9 cellular contexts compared by ENCODE assay signal in the genomic region with DNA sequence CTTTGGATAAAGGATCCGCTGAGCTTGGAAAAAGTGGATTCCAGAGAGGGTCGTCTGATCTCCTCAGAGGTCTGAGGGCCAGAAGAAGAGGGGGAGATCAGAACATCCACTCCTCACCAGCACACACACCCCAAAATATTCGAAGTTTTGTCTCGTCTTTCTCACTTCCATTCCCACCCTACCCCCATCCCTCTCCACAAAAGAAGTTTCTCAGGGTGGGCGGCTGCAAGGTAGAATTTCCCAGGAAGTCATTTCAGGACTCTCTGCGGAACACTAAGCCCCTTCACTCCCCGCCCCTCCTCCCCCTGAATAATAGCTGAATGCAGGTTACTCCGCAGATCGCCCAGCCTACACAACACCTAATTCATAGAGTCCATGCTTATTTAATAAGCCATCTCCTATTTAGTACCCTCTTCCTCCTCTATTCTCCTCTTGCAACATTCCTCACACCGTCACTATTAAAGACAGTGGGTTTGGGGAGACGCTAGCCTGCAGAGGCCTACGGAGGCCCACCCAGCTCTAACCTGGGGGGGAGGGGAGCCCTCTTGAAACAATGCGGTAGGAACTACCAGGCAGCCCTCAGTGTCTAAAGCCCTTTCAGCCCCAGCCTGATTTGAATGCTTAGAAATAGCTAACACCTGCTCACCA. TPM values are rescaled to one million over a fixed set of nuclear protein-coding genes. Genes with fewer than 3 reads are reported as not detected.
DNase-seq lines count a peak whose midpoint lies in the region; ATAC-seq lines count a peak whose summit lies in the region.
"Had no signal": no experiment of that assay in that cellular context is flagged by ENCODE, and none has a peak within 500 bp of the region (broad histone marks: within the 10 kb centered on the region; RNA-seq: fewer than 3 reads in every experiment).

No MANE protein-coding gene starts in this region.

- H3K4me3 Mint-ChIP-seq in CD4-positive, CD25-positive, alpha-beta regulatory T cell = peak overlapping the region; percentile 78 to 91 (median 90)
- H3K4me3 Mint-ChIP-seq in activated T-helper 17 cell treated with anti-CD3 and anti-CD28 coated beads, Interleukin-2, amount 50 U/mL, for 72 hours = peak overlapping the region; percentile 81

- peak overlapping the region; percentile 53 for H3K4me3 ChIP-seq in CD4-positive, CD25-positive, alpha-beta regulatory T cell (ENCODE audit: low read depth, low read length)
- H3K4me3 ChIP-seq in HUES48 (ENCODE audit: low read depth, low read length) (peak overlapping the region; percentile 71), subcutaneous abdominal adipose tissue (ENCODE audit: low read depth in 1 of 5, low read length in 5 of 5) (peak overlapping the region; percentile 70 to 73 (median 73))

- peaks cover 23% of the 10 kb centered on the region for H3K27me3 Mint-ChIP-seq in CD4-positive, CD25-positive, alpha-beta regulatory T cell
- H3K27me3 Mint-ChIP-seq in activated T-helper 17 cell treated with anti-CD3 and anti-CD28 coated beads, Interleukin-2, amount 50 U/mL, for 72 hours = no peaks in the 10 kb centered on the region

- peaks cover 11% of the 10 kb centered on the region for H3K4me1 ChIP-seq in CD4-positive, CD25-positive, alpha-beta regulatory T cell (ENCODE audit: control insufficient read depth, insufficient read depth, low read length, poor library complexity, severe bottlenecking)
- peaks cover 63% of the 10 kb centered on the region for H3K4me1 ChIP-seq in HUES48 (ENCODE audit: control insufficient read depth, insufficient read depth, low read length)
- H3K4me1 ChIP-seq in subcutaneous abdominal adipose tissue (ENCODE audit: control insufficient read depth in 5 of 5, insufficient read depth in 5 of 5, low read length in 5 of 5) = peaks cover 0 to 14% (median 12%) of the 10 kb centered on the region in 5 donors

- H3K27me3 ChIP-seq in CD4-positive, CD25-positive, alpha-beta regulatory T cell (ENCODE audit: control insufficient read depth, insufficient read depth, low read length) = no peaks in the 10 kb centered on the region
- H3K27me3 ChIP-seq in HUES48 (ENCODE audit: control insufficient read depth, insufficient read depth, low read length) (no peaks in the 10 kb centered on the region), subcutaneous abdominal adipose tissue (ENCODE audit: control insufficient read depth in 5 of 5, insufficient read depth in 4 of 5, low read length in 5 of 5) (peaks cover 0 to under 1% (median 0%) of the 10 kb centered on the region in 5 donors)

- no peaks in the 10 kb centered on the region for H3K9me3 ChIP-seq in CD4-positive, CD25-positive, alpha-beta regulatory T cell (ENCODE audit: control insufficient read depth in 2 of 2, low read length in 2 of 2)
- H3K9me3 ChIP-seq in HUES48 (ENCODE audit: control insufficient read depth, insufficient read depth, low read length) (no peaks in the 10 kb centered on the region), subcutaneous abdominal adipose tissue (ENCODE audit: control insufficient read depth in 5 of 5, low read length in 5 of 5) (no peaks in the 10 kb centered on the region)

- H3K27ac ChIP-seq in CD4-positive, CD25-positive, alpha-beta regulatory T cell (ENCODE audit: insufficient read depth, low read length, poor library complexity, severe bottlenecking) = no peak overlapping the region
- peak overlapping the region; percentile 99 for H3K27ac ChIP-seq in HUES48 (ENCODE audit: low read depth, low read length)
- H3K27ac ChIP-seq in subcutaneous abdominal adipose tissue (ENCODE audit: low read depth, low read length) = no peak overlapping the region

- no peak for ATAC-seq in CD4-positive, CD25-positive, alpha-beta regulatory T cell (ENCODE audit: low read depth in 2 of 2)
- ATAC-seq in activated T-helper 17 cell treated with anti-CD3 and anti-CD28 coated beads, Interleukin-2, amount 50 U/mL, for 72 hours (replicated peaks) = no peak
- no peak for ATAC-seq in GM21528 (IDR thresholded peaks at IDR 0.05; ENCODE audit: low FRiP score, unreplicated experiment)

- peak overlapping the region in 2 of 3 donors; percentile 32 to 42 for H3K27ac Mint-ChIP-seq in CD4-positive, CD25-positive, alpha-beta regulatory T cell
- H3K27ac Mint-ChIP-seq in activated T-helper 17 cell treated with anti-CD3 and anti-CD28 coated beads, Interleukin-2, amount 50 U/mL, for 72 hours = no peak overlapping the region

- H3K36me3 Mint-ChIP-seq in CD4-positive, CD25-positive, alpha-beta regulatory T cell = no peaks in the 10 kb centered on the region
- no peaks in the 10 kb centered on the region for H3K36me3 Mint-ChIP-seq in activated T-helper 17 cell treated with anti-CD3 and anti-CD28 coated beads, Interleukin-2, amount 50 U/mL, for 72 hours (ENCODE audit: low read depth)

- H3K9ac ChIP-seq in HUES48 (ENCODE audit: low read depth, low read length) = peak overlapping the region; percentile 75
- peak overlapping the region in 2 of 5 donors; percentile 66 to 68 for H3K9ac ChIP-seq in subcutaneous abdominal adipose tissue (ENCODE audit: low read length in 5 of 5)

- no peaks in the 10 kb centered on the region for H3K9me3 Mint-ChIP-seq in CD4-positive, CD25-positive, alpha-beta regulatory T cell
- H3K9me3 Mint-ChIP-seq in activated T-helper 17 cell treated with anti-CD3 and anti-CD28 coated beads, Interleukin-2, amount 50 U/mL, for 72 hours = no peaks in the 10 kb centered on the region

- no peak for DNase-seq in CD4-positive, CD25-positive, alpha-beta regulatory T cell
- DNase-seq in iPS-NIHi11 (ENCODE audit: low spot score) (peak; percentile 41), AG08396 (ENCODE audit: low spot score) (no peak)
- no peak for DNase-seq in effector CD4-positive, alpha-beta T cell

- H3K36me3 ChIP-seq in CD4-positive, CD25-positive, alpha-beta regulatory T cell (ENCODE audit: control insufficient read depth, insufficient read depth, low read length) = no peaks in the 10 kb centered on the region
- H3K36me3 ChIP-seq in HUES48 (ENCODE audit: control insufficient read depth, insufficient read depth, low read length) (peaks cover 58% of the 10 kb centered on the region), subcutaneous abdominal adipose tissue (ENCODE audit: control insufficient read depth in 5 of 5, insufficient read depth in 5 of 5, low read length in 5 of 5) (no peaks in the 10 kb centered on the region)

- H3K4me1 Mint-ChIP-seq in CD4-positive, CD25-positive, alpha-beta regulatory T cell = peaks cover 0 to 22% (median 6%) of the 10 kb centered on the region in 4 donors
- peaks cover 5% of the 10 kb centered on the region for H3K4me1 Mint-ChIP-seq in activated T-helper 17 cell treated with anti-CD3 and anti-CD28 coated beads, Interleukin-2, amount 50 U/mL, for 72 hours

RNA-seq across cellular contexts. Expression of a gene that starts 0.7 kb away (rescaled TPM):
- 2.8 TPM for total RNA-seq in CD4-positive, CD25-positive, alpha-beta regulatory T cell
- 1 to 10 TPM in 3 of 4 donors, under 1 TPM in 1; 0.73 to 2.1 (median 1.9) TPM for polyA plus RNA-seq in CD4-positive, CD25-positive, alpha-beta regulatory T cell
- 1 to 10 TPM; 1.2 to 6.0 TPM for total RNA-seq in activated T-helper 17 cell treated with anti-CD3 and anti-CD28 coated beads, Interleukin-2, amount 50 U/mL, for 72 hours

RNA-seq across cellular contexts. Expression of a gene that starts 15.7 kb away (rescaled TPM):
- total RNA-seq in CD4-positive, CD25-positive, alpha-beta regulatory T cell = 59.0 TPM
- 10 to 100 TPM; 20.6 to 32.6 (median 23.9) TPM for polyA plus RNA-seq in CD4-positive, CD25-positive, alpha-beta regulatory T cell
- total RNA-seq in activated T-helper 17 cell treated with anti-CD3 and anti-CD28 coated beads, Interleukin-2, amount 50 U/mL, for 72 hours = 10 to 100 TPM; 59.5 to 71.9 TPM

RNA-seq across cellular contexts. Expression of a gene that starts 49.8 kb away (rescaled TPM):
- 128 TPM for total RNA-seq in CD4-positive, CD25-positive, alpha-beta regulatory T cell
- polyA plus RNA-seq in CD4-positive, CD25-positive, alpha-beta regulatory T cell = 100 to 1,000 TPM in 1 of 4 donors, 10 to 100 TPM in 3; 90.0 to 114 (median 95.4) TPM
- total RNA-seq in activated T-helper 17 cell treated with anti-CD3 and anti-CD28 coated beads, Interleukin-2, amount 50 U/mL, for 72 hours = 10 to 100 TPM; 78.5 to 81.7 TPM

RNA-seq across cellular contexts. Expression of a gene that starts 50.0 kb away (rescaled TPM):
- total RNA-seq in CD4-positive, CD25-positive, alpha-beta regulatory T cell = 32.6 TPM
- polyA plus RNA-seq in CD4-positive, CD25-positive, alpha-beta regulatory T cell = 10 to 100 TPM; 12.1 to 19.8 (median 14.8) TPM
- 10 to 100 TPM; 30.6 to 69.2 TPM for total RNA-seq in activated T-helper 17 cell treated with anti-CD3 and anti-CD28 coated beads, Interleukin-2, amount 50 U/mL, for 72 hours

RNA-seq across cellular contexts. Expression of a gene that starts 53.1 kb away (rescaled TPM):
- not detected for total RNA-seq in CD4-positive, CD25-positive, alpha-beta regulatory T cell
- not detected for polyA plus RNA-seq in CD4-positive, CD25-positive, alpha-beta regulatory T cell
- total RNA-seq in activated T-helper 17 cell treated with anti-CD3 and anti-CD28 coated beads, Interleukin-2, amount 50 U/mL, for 72 hours = not detected
- total RNA-seq: lung microvascular endothelial cell had no signal
